8 cellular contexts compared by ENCODE assay signal in the genomic region with DNA sequence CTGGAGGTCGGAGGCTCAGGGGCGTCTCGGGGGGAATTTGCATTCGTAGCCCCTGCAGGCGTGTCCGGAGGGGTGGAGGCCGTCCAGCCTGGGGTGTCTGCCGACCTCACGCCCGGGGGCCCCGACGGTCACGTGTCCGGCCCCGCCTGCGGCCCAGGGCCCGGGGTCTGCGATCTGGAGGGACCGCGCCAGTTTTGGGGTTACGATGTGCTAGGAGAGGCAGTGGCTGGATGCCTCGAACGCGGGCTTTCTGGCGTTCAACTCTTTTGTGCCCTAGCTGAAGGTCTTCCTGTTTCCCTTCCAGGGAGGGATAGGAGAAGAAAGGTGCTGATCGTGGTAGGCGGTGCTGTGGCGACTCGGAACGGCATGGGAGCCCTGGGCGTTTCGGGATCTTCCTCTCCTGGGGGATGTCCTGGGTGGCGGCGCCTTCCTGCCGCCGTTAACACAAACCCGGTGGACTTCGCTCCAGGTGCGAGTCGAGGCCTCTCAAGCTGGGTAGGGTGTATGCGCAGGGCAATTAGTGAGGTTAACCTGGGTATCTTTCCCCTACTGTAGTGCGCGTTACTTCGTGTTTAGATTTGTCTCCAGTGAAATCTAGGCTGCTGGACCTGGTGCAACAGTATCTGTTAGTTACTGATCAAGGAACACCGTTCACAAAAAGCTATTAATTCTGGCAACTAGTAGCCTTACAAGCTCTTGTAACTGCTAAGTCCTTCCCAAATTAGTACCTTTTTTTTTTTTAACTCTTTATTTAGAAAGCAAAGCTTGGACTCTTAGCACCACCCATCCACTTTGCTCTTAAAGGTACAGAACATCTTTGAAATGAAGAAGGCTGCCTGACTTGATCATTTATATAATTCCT. TPM values are rescaled to one million over a fixed set of nuclear protein-coding genes. Genes with fewer than 3 reads are reported as not detected.
DNase-seq lines count a peak whose midpoint lies in the region; ATAC-seq, FAIRE-seq and TF ChIP-seq lines count a peak whose summit lies in the region.

No MANE protein-coding gene starts in this region.

- no peaks in the 10 kb centered on the region for H3K9me3 Mint-ChIP-seq in naive B cell

- POLR2A ChIA-PET in endothelial cell of umbilical vein (lab: Charles Lee): no interaction called here

- DNase-seq in cardiac muscle cell (ENCODE audit: low read depth in 1 of 2, low spot score in 1 of 2): peak in 1 of 2 donors; percentile 45
- DNase-seq in Right ventricle myocardium inferior (ENCODE audit: missing footprints): no peak
- peak; percentile 52 for DNase-seq in NB4 (ENCODE audit: low read depth)
- DNase-seq in activated CD4-positive, alpha-beta T cell treated with anti-CD3 and anti-CD28 coated beads, Interleukin-2, amount 50 U/mL, for 1 hour: peak; percentile 16
- peak; percentile 33 for DNase-seq in endothelial cell of umbilical vein (ENCODE audit: low read depth, low spot score)
- peak; percentile 11 for DNase-seq in naive B cell
- DNase-seq in urothelium cell line (ENCODE audit: low spot score): peak; percentile 49

- H3K4me1 Mint-ChIP-seq in naive B cell: peaks cover 25 to 38% (median 27%) of the 10 kb centered on the region in 3 donors

- peak overlapping the region; percentile 56 for H3K4me2 ChIP-seq in endothelial cell of umbilical vein (ENCODE audit: insufficient read depth, low read length)

- intact Hi-C loops in Right ventricle myocardium inferior (cut with DNase I): no loop called here
- intact Hi-C loops in endothelial cell of umbilical vein (cut with micrococcal nuclease): loop anchor here (1.0 to 10.0 kb wide), 3 partner anchors 28 to 1439 kb away; a partner anchor contains a TSS

- H4K20me1 ChIP-seq in endothelial cell of umbilical vein (replicated peaks; ENCODE audit: control insufficient read depth, extremely low read depth, insufficient read depth, low read length): no peaks in the 10 kb centered on the region

- BruUV-seq in endothelial cell of umbilical vein (replicated peaks; lab: Mats Ljungman, UMichigan): no TSS peak

- no peaks in the 10 kb centered on the region for H3K27me3 ChIP-seq in cardiac muscle cell
- no peaks in the 10 kb centered on the region for H3K27me3 ChIP-seq in endothelial cell of umbilical vein (ENCODE audit: control insufficient read depth in 2 of 2, insufficient read depth in 2 of 2, low read length in 2 of 2)

- H3K9me3 ChIP-seq in cardiac muscle cell (ENCODE audit: low read depth) (no peaks in the 10 kb centered on the region), endothelial cell of umbilical vein (replicated peaks; ENCODE audit: control insufficient read depth, insufficient read depth, low read length) (no peaks in the 10 kb centered on the region)

- no peak for FAIRE-seq in endothelial cell of umbilical vein (lab: Jason Lieb, UNC)
- no peak for FAIRE-seq in urothelium cell line (lab: Jason Lieb, UNC)

- peak overlapping the region; percentile 57 to 89 (median 74) for H3K27ac Mint-ChIP-seq in naive B cell

- peaks cover 24% of the 10 kb centered on the region for H3K79me2 ChIP-seq in endothelial cell of umbilical vein (ENCODE audit: control insufficient read depth, insufficient read depth, low read length)

- H3K4me1 ChIP-seq in cardiac muscle cell (ENCODE audit: low read depth) (peaks cover 26% of the 10 kb centered on the region), endothelial cell of umbilical vein (ENCODE audit: control insufficient read depth, extremely low read depth, insufficient read depth, low read length) (peaks cover 8% of the 10 kb centered on the region)

- peak overlapping the region; percentile 56 for H2AFZ ChIP-seq in endothelial cell of umbilical vein (ENCODE audit: low read depth, low read length)

- TF ChIP-seq POLR2A in NB4 (IDR thresholded peaks at IDR 0.05; ENCODE audit: extremely low read depth, insufficient read length): no peak
- no peak for TF ChIP-seq POLR2A in endothelial cell of umbilical vein (IDR thresholded peaks at IDR 0.05; ENCODE audit: low read depth, low read length)

- peak overlapping the region; percentile 88 to 94 (median 92) for H3K4me3 Mint-ChIP-seq in naive B cell

- no peak for ATAC-seq in Right ventricle myocardium inferior
- ATAC-seq in naive B cell (ENCODE audit: low read depth in 2 of 2): no peak
- ATAC-seq in HG03354 (IDR thresholded peaks at IDR 0.05; ENCODE audit: poor library complexity, severe bottlenecking, unreplicated experiment): no peak

- CTCF ChIA-PET in endothelial cell of umbilical vein (lab: Charles Lee): interaction anchor here (1.2 kb wide), 1 partner anchor 157 kb away, joined by 4 read pairs; no protein-coding TSS in a partner anchor

- H3K27me3 Mint-ChIP-seq in naive B cell: no peaks in the 10 kb centered on the region

- H3K9me1 ChIP-seq in endothelial cell of umbilical vein (replicated peaks; ENCODE audit: control insufficient read depth, extremely low read depth, insufficient read depth, low read length): no peaks in the 10 kb centered on the region

- H3K36me3 ChIP-seq in cardiac muscle cell (no peaks in the 10 kb centered on the region), endothelial cell of umbilical vein (ENCODE audit: control insufficient read depth in 2 of 2, extremely low read depth in 1 of 2, insufficient read depth in 2 of 2, low read length in 2 of 2) (no peaks in the 10 kb centered on the region)

- H3K27ac ChIP-seq in cardiac muscle cell: peak overlapping the region; percentile 7
- no peak overlapping the region for H3K27ac ChIP-seq in endothelial cell of umbilical vein (ENCODE audit: insufficient read depth, low read depth, low read length)

- dilution Hi-C loops in endothelial cell of umbilical vein (cut with MboI; ENCODE audit: extremely low pct_ligation_motif_present, low sequenced_read_pairs): no loop called here

- H3K9ac ChIP-seq in endothelial cell of umbilical vein (replicated peaks; ENCODE audit: extremely low read depth, insufficient read depth, low read length): peak overlapping the region; percentile 22

- H3K4me3 ChIP-seq in cardiac muscle cell: peak overlapping the region; percentile 88
- peak overlapping the region; percentile 68 for H3K4me3 ChIP-seq in NB4 (ENCODE audit: low read depth, low read length)
- H3K4me3 ChIP-seq in endothelial cell of umbilical vein (replicated peaks in 1 of 3; ENCODE audit: insufficient read depth in 1 of 3, low read depth in 1 of 3, low read length in 3 of 3): peak overlapping the region; percentile 45 to 87 (median 53)

- TF ChIP-seq CTCF in cardiac muscle cell (IDR thresholded peaks at IDR 0.05; ENCODE audit: low read depth, low read length) (no peak), NB4 (IDR thresholded peaks at IDR 0.05; ENCODE audit: low read depth, low read length) (no peak), endothelial cell of umbilical vein (IDR thresholded peaks at IDR 0.05; ENCODE audit: extremely low read depth in 1 of 2, insufficient read depth in 1 of 2, low read depth in 1 of 2, low read length in 2 of 2) (no peak)

- H3K36me3 Mint-ChIP-seq in naive B cell: no peaks in the 10 kb centered on the region

TF ChIP-seq in endothelial cell of umbilical vein, 7 proteins besides CTCF, POLR2A, EP300 and RAD21:
- no peak for TF ChIP-seq GATA2 (IDR thresholded peaks at IDR 0.05; ENCODE audit: insufficient read depth, insufficient read length, low read depth, low read length)

RNA-seq across cellular contexts. Expression of a gene that starts 1.3 kb away (rescaled TPM):
- 65.4 and 81.4 TPM in 2 replicates for total RNA-seq in cardiac muscle cell
- 35.3 and 56.6 TPM in 2 replicates for polyA plus RNA-seq in cardiac muscle cell
- 226 TPM for total RNA-seq in Right ventricle myocardium inferior
- total RNA-seq in endothelial cell of umbilical vein: 20.9 and 23.9 TPM in 2 replicates
- 23.9 and 27.7 TPM in 2 replicates for polyA plus RNA-seq in endothelial cell of umbilical vein
- 26.7 and 30.1 TPM in 2 replicates for polyA plus RNA-seq in endothelial cell of umbilical vein (2011; cell fraction: cytosol; rRNA removed)
- polyA plus RNA-seq in endothelial cell of umbilical vein (2011; cell fraction: nucleus; rRNA removed): 52.8 and 70.6 TPM in 2 replicates
- polyA plus RNA-seq in endothelial cell of umbilical vein (2012): 19.5 and 19.9 TPM in 2 replicates
- 46.8 and 50.1 TPM in 2 replicates for polyA minus RNA-seq in endothelial cell of umbilical vein
- 29.9 TPM for polyA minus RNA-seq in endothelial cell of umbilical vein (2011; cell fraction: cytosol; rRNA and poly(A)+ RNA removed)
- polyA minus RNA-seq in endothelial cell of umbilical vein (2011; cell fraction: nucleus; rRNA and poly(A)+ RNA removed): 12.1 and 24.6 TPM in 2 replicates
- 10 to 100 TPM in 5 of 6 donors, 1 to 10 TPM in 1; 9.6 to 20.5 (median 11.7) TPM for polyA plus RNA-seq in naive B cell (ENCODE audit: low read depth in 6 of 6)
